7 cellular contexts compared by ENCODE assay signal in the genomic region with DNA sequence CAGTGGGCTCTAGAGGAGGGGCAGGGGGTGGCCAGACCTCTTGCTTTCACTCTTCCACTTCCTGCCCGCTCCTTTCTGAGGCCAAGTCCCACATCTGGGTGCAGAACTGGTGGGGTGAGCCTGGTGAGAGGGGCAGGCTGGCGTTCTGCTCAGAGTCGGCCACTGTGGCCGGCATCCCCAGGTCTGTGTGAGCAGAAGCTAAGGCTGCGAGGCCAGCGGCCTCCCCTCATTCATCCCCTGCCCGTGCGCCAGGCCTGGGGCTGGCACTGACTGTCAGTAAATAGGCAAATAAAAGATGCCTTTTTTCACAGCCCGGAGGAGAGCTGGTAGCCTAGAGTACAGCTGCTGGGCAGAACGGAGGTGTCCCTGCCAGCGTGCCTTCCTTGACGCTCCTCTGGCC. TPM values are rescaled to one million over a fixed set of nuclear protein-coding genes. Genes with fewer than 3 reads are reported as not detected.
A peak's percentile ranks its signal among the peaks of the same experiment; 100 is the strongest.
DNase-seq lines count a peak whose midpoint lies in the region; ATAC-seq and TF ChIP-seq lines count a peak whose summit lies in the region.

No MANE protein-coding gene starts in this region.

- no peak for ATAC-seq in HG03175 (IDR thresholded peaks at IDR 0.05; ENCODE audit: unreplicated experiment)

- H3K9me3 ChIP-seq in GM23248 (ENCODE audit: low read depth) (no peaks in the 10 kb centered on the region), SU-DHL-6 (ENCODE audit: insufficient read depth, low read length) (peaks cover 9% of the 10 kb centered on the region; the same call in 1 of the 2 replicates), fibroblast of lung (ENCODE audit: control insufficient read depth, insufficient read depth, low read depth, low read length) (no peaks in the 10 kb centered on the region)

- 80 to 86% methylated on average over 12 of the region's 12 CpGs for WGBS in GM23248 (ENCODE audit: low coverage in 1 of 2, low lambda C conversion rate in 2 of 2, missing lambda C conversion rate in 2 of 2), 2 experiments

- H3K27ac ChIP-seq in GM23248 (no peak overlapping the region), SU-DHL-6 (ENCODE audit: low read depth, low read length) (peak overlapping the region; percentile 56), fibroblast of lung (ENCODE audit: insufficient read depth, low read length) (no peak overlapping the region)

- H3K4me3 ChIP-seq in GM23248: peak overlapping the region; percentile 77
- peak overlapping the region; percentile 60 for H3K4me3 ChIP-seq in SU-DHL-6 (ENCODE audit: insufficient read depth, low read length, poor library complexity, severe bottlenecking)
- H3K4me3 ChIP-seq in fibroblast of lung (replicated peaks in 1 of 4; ENCODE audit: control extremely low read depth in 1 of 4, insufficient read depth in 1 of 4, low read depth in 3 of 4, low read length in 4 of 4): peak overlapping the region in 3 of 4 experiments; percentile 61 to 64 (median 62)
- H3K4me3 ChIP-seq in skeletal muscle cell (ENCODE audit: low read depth, low read length): peak overlapping the region; percentile 76

- TF ChIP-seq CTCF in SU-DHL-6 (IDR thresholded peaks at IDR 0.05; ENCODE audit: insufficient read depth, low read length, poor library complexity, severe bottlenecking) (no peak), fibroblast of lung (conservative IDR thresholded peaks at IDR 0.05 in 1 of 2, IDR thresholded peaks at IDR 0.05 in 1 of 2; ENCODE audit: low read depth in 1 of 2, low read length in 2 of 2) (no peak)

- no peaks in the 10 kb centered on the region for H3K36me3 ChIP-seq in GM23248 (ENCODE audit: low read depth)
- no peaks in the 10 kb centered on the region for H3K36me3 ChIP-seq in SU-DHL-6 (ENCODE audit: low read length)
- peaks cover 3% of the 10 kb centered on the region for H3K36me3 ChIP-seq in fibroblast of lung (ENCODE audit: control insufficient read depth, insufficient read depth, low read length)

- H2AFZ ChIP-seq in GM23248 (no peak overlapping the region), SU-DHL-6 (ENCODE audit: low read depth, low read length, severe bottlenecking) (no peak overlapping the region), fibroblast of lung (ENCODE audit: low read length) (no peak overlapping the region)

- H3K4me1 ChIP-seq in GM23248 (ENCODE audit: insufficient read depth): peaks cover 4% of the 10 kb centered on the region; the same call in 1 of the 2 replicates
- peaks cover 5% of the 10 kb centered on the region for H3K4me1 ChIP-seq in fibroblast of lung (ENCODE audit: control insufficient read depth, extremely low read depth, insufficient read depth, low read length)

- in situ Hi-C loops in GM23248 (cut with MboI): no loop called here

- H3K9ac ChIP-seq in GM23248 (peak overlapping the region; percentile 66; the same call in 1 of the 2 replicates), SU-DHL-6 (ENCODE audit: low read length) (peak overlapping the region; percentile 69), fibroblast of lung (ENCODE audit: insufficient read depth, low read length) (peak overlapping the region; percentile 7)

- H3K27me3 ChIP-seq in GM23248 (replicated peaks; ENCODE audit: insufficient read depth): no peaks in the 10 kb centered on the region
- H3K27me3 ChIP-seq in SU-DHL-6 (ENCODE audit: low read length): no peaks in the 10 kb centered on the region; the same call in 1 of the 2 replicates
- no peaks in the 10 kb centered on the region for H3K27me3 ChIP-seq in fibroblast of lung (ENCODE audit: control insufficient read depth, insufficient read depth, low read length)

- H3F3A ChIP-seq in GM23248 (ENCODE audit: insufficient read depth) (no peaks in the 10 kb centered on the region), SU-DHL-6 (ENCODE audit: insufficient read depth) (peaks cover 31% of the 10 kb centered on the region)

- no peaks in the 10 kb centered on the region for H3K9me2 ChIP-seq in GM23248 (ENCODE audit: insufficient read depth)
- no peaks in the 10 kb centered on the region for H3K9me2 ChIP-seq in SU-DHL-6 (replicated peaks; ENCODE audit: insufficient read depth, low read length)

- DNase-seq in GM23248 (no peak), fibroblast of lung (ENCODE audit: low read depth in 2 of 2) (no peak), skeletal muscle cell (ENCODE audit: low read depth) (no peak), DMS153 (lab: John Stamatoyannopoulos, UW) (no peak)
- no peak for DNase-seq in stimulated activated CD8-positive, alpha-beta memory T cell treated with anti-CD3 and anti-CD28 coated beads, Interleukin-4, amount 100 ng/mL, for 48 hours

- H3K79me2 ChIP-seq in GM23248 (ENCODE audit: insufficient read depth) (peaks cover 14% of the 10 kb centered on the region; the same call in 1 of the 2 replicates), SU-DHL-6 (ENCODE audit: insufficient read depth, low read length) (peaks cover 5% of the 10 kb centered on the region; the same call in 1 of the 2 replicates), fibroblast of lung (ENCODE audit: control insufficient read depth, insufficient read depth, low read length) (peaks cover 7% of the 10 kb centered on the region)

- H3K4me2 ChIP-seq in GM23248 (ENCODE audit: unreplicated experiment) (peak overlapping the region; percentile 65), SU-DHL-6 (ENCODE audit: low read depth, low read length, poor library complexity, severe bottlenecking) (peak overlapping the region; percentile 75), fibroblast of lung (ENCODE audit: extremely low read depth, insufficient read depth, low read length) (peak overlapping the region; percentile 82)

- H4K20me1 ChIP-seq in GM23248 (ENCODE audit: insufficient read depth): no peaks in the 10 kb centered on the region
- H4K20me1 ChIP-seq in SU-DHL-6 (ENCODE audit: low read depth, low read length): no peaks in the 10 kb centered on the region
- H4K20me1 ChIP-seq in fibroblast of lung (ENCODE audit: control insufficient read depth, extremely low read depth, insufficient read depth, low read length): no peaks in the 10 kb centered on the region

RNA-seq across cellular contexts. Expression of a gene that starts 1.2 kb away (rescaled TPM):
- 65.8 and 106 TPM in 2 replicates for total RNA-seq in GM23248 (2014; rRNA removed; shearing (Covaris generic))
- 85.3 and 88.9 TPM in 2 replicates for polyA plus RNA-seq in GM23248 (2016; fragmentation: Nextera tagmentation; extraction: Ambion mirVana)
- 68.8 and 102 TPM in 2 replicates for total RNA-seq in fibroblast of lung
- 63.5 and 93.1 TPM in 2 replicates for polyA plus RNA-seq in fibroblast of lung
- 69.9 and 108 TPM in 2 replicates for polyA plus RNA-seq in fibroblast of lung (2012)
- 68.0 and 85.1 TPM in 2 replicates for polyA minus RNA-seq in fibroblast of lung (ENCODE audit: low replicate concordance)

RNA-seq across cellular contexts. Expression of a gene that starts 26.6 kb away (rescaled TPM):
- 215 and 225 TPM in 2 replicates for total RNA-seq in GM23248 (2014; rRNA removed; shearing (Covaris generic))
- 95.8 and 96.4 TPM in 2 replicates for polyA plus RNA-seq in GM23248 (2016; fragmentation: Nextera tagmentation; extraction: Ambion mirVana)
- total RNA-seq in fibroblast of lung: 253 and 294 TPM in 2 replicates
- 134 and 233 TPM in 2 replicates for polyA plus RNA-seq in fibroblast of lung
- polyA plus RNA-seq in fibroblast of lung (2012): 259 and 497 TPM in 2 replicates
- 653 and 914 TPM in 2 replicates for polyA minus RNA-seq in fibroblast of lung (ENCODE audit: low replicate concordance)

RNA-seq across cellular contexts. Expression of a gene that starts 31.1 kb away (rescaled TPM):
- 5.6 and 7.7 TPM in 2 replicates for total RNA-seq in GM23248 (2014; rRNA removed; shearing (Covaris generic))
- polyA plus RNA-seq in GM23248 (2016; fragmentation: Nextera tagmentation; extraction: Ambion mirVana): 3.8 and 4.0 TPM in 2 replicates
- 3.1 and 4.3 TPM in 2 replicates for total RNA-seq in fibroblast of lung
- polyA plus RNA-seq in fibroblast of lung: 2.9 and 3.0 TPM in 2 replicates
- 2.5 and 2.7 TPM in 2 replicates for polyA plus RNA-seq in fibroblast of lung (2012)
- 1.2 and 3.2 TPM in 2 replicates for polyA minus RNA-seq in fibroblast of lung (ENCODE audit: low replicate concordance)

Comparison
In these comparisons a context has a peak if more than half of its experiments do, and no peak if none do; other contexts are left out.
1. H3K9ac ChIP-seq: peak in every context shown above with its lines; median percentile 69 in SU-DHL-6; 66 in GM23248; 7 in fibroblast of lung.